Comparison of ENCODE assay signal across 16 cellular contexts in genomic region chr12:15540025-15540424, GRCh38.
DNase-seq lines count a peak whose midpoint lies in the region; TF ChIP-seq lines count a peak whose summit lies in the region.
"Had no signal": no experiment of that assay in that cellular context is flagged by ENCODE, and none has a peak within 500 bp of the region (broad histone marks: within the 10 kb centered on the region; RNA-seq: fewer than 3 reads in every experiment).

No MANE protein-coding gene starts in this region.

- TF ChIP-seq CTCF in foreskin fibroblast (IDR thresholded peaks at IDR 0.05; ENCODE audit: low read depth, low read length) (no peak), smooth muscle cell (IDR thresholded peaks at IDR 0.05; ENCODE audit: borderline replicate concordance, insufficient read depth, poor library complexity, severe bottlenecking) (no peak)

- H4K20me1 ChIP-seq in smooth muscle cell (ENCODE audit: low read depth), result no peaks in the 10 kb centered on the region
- H4K20me1 ChIP-seq: BLaER1 treated with 17β-estradiol and CSF1 and Interleukin-3, amounts not matched to agents 10 nM and 100 nM had no signal

- no peaks in the 10 kb centered on the region for H3K79me2 ChIP-seq in smooth muscle cell (ENCODE audit: low read depth)

- no peaks in the 10 kb centered on the region for H3K9me3 ChIP-seq in SJSA1 (replicated peaks)
- no peaks in the 10 kb centered on the region for H3K9me3 ChIP-seq in smooth muscle cell (replicated peaks; ENCODE audit: low read depth)
- H3K9me3 ChIP-seq: BLaER1 treated with 17β-estradiol and CSF1 and Interleukin-3, amounts not matched to agents 10 nM and 100 nM had no signal

- no peak overlapping the region for H2AFZ ChIP-seq in smooth muscle cell (ENCODE audit: low read depth)

- H3K9ac ChIP-seq in smooth muscle cell (ENCODE audit: low read depth), result no peak overlapping the region
- H3K9ac ChIP-seq: BLaER1 treated with 17β-estradiol and CSF1 and Interleukin-3, amounts not matched to agents 10 nM and 100 nM had no signal

- WGBS in smooth muscle cell (ENCODE audit: low lambda C conversion rate), result 77% methylated on average over 2 of the region's 2 CpGs

- peaks cover 11% of the 10 kb centered on the region for H3F3A ChIP-seq in smooth muscle cell (ENCODE audit: low read depth)

- no peak overlapping the region for H3K4me2 ChIP-seq in smooth muscle cell
- H3K4me2 ChIP-seq: BLaER1 treated with 17β-estradiol and CSF1 and Interleukin-3, amounts not matched to agents 10 nM and 100 nM had no signal

- H3K4me1 ChIP-seq in SJSA1 (replicated peaks) (peaks cover 23% of the 10 kb centered on the region), smooth muscle cell (ENCODE audit: low read depth) (peaks cover 5% of the 10 kb centered on the region)

- H3K4me3 ChIP-seq in SJSA1, result no peak overlapping the region
- no peak overlapping the region for H3K4me3 ChIP-seq in foreskin fibroblast (ENCODE audit: low read depth in 1 of 2, low read length in 2 of 2)
- no peak overlapping the region for H3K4me3 ChIP-seq in smooth muscle cell
- H3K4me3 ChIP-seq: BLaER1 treated with 17β-estradiol and CSF1 and Interleukin-3, amounts not matched to agents 10 nM and 100 nM; K562 had no signal

- H3K27me3 ChIP-seq in SJSA1 (replicated peaks) (no peaks in the 10 kb centered on the region), smooth muscle cell (ENCODE audit: low read depth) (peaks cover 4% of the 10 kb centered on the region)
- H3K27me3 ChIP-seq: BLaER1 treated with 17β-estradiol and CSF1 and Interleukin-3, amounts not matched to agents 10 nM and 100 nM had no signal

- DNase-seq in ELR (ENCODE audit: low read depth) (peak; percentile 3), SJSA1 (ENCODE audit: low read depth in 1 of 2, low spot score in 2 of 2) (no peak), foreskin fibroblast (peak; percentile 30 to 58), smooth muscle cell (lab: John Stamatoyannopoulos, UW; ENCODE audit: unreplicated experiment) (no peak), T1000 (lab: John Stamatoyannopoulos, UW) (no peak), NCI-H226 (no peak), NCI-H524 treated with DMSO at 0.1 percent for 48 hours (lab: John Stamatoyannopoulos, UW) (no peak)
- DNase-seq in activated CD8-positive, alpha-beta memory T cell treated with anti-CD3 and anti-CD28 coated beads, Interleukin-2, amount 50 U/mL, for 48 hours, result no peak
- DNase-seq: DND-41, GF-D8, MV-4-11, NCI-H1417, NCI-H1930, NCI-H446 treated with DMSO at 0.1 percent for 48 hours had no signal

- H3K27ac ChIP-seq in SJSA1 (peak overlapping the region; percentile 40), smooth muscle cell (ENCODE audit: low read depth) (peak overlapping the region; percentile 30)
- H3K27ac ChIP-seq: BLaER1 treated with 17β-estradiol and CSF1 and Interleukin-3, amounts not matched to agents 10 nM and 100 nM had no signal

- H3K36me3 ChIP-seq in SJSA1 (no peaks in the 10 kb centered on the region), smooth muscle cell (ENCODE audit: low read depth) (no peaks in the 10 kb centered on the region)
- H3K36me3 ChIP-seq: BLaER1 treated with 17β-estradiol and CSF1 and Interleukin-3, amounts not matched to agents 10 nM and 100 nM had no signal

Comparison
In these comparisons a context has a peak if more than half of its experiments do, and no peak if none do; other contexts are left out.
1. DNase-seq: peak in ELR (single experiment) and foreskin fibroblast (2 of 2); none in SJSA1 (0 of 2), smooth muscle cell (single experiment), activated CD8-positive, alpha-beta memory T cell treated with anti-CD3 and anti-CD28 coated beads, Interleukin-2, amount 50 U/mL, for 48 hours (single experiment), T1000 (single experiment), NCI-H226 (single experiment) and NCI-H524 treated with DMSO at 0.1 percent for 48 hours (single experiment).